In genomic region chr3:45819543-45819942, GRCh38 we compare ENCODE assay signal across 1 cellular context.
TF ChIP-seq lines count a peak whose summit lies in the region.

No MANE protein-coding gene starts in this region.

TF ChIP-seq in HepG2, 621 proteins besides CTCF, POLR2A, EP300 and RAD21:
- TF ChIP-seq SNAPC4 (CRISPR knock-in tag; IDR thresholded peaks at IDR 0.05), result no peak
- no peak for TF ChIP-seq ISL2 (CRISPR knock-in tag; IDR thresholded peaks at IDR 0.05)
- no peak for TF ChIP-seq ZNF12 (CRISPR knock-in tag; IDR thresholded peaks at IDR 0.05)
- no peak for TF ChIP-seq DR1 (CRISPR knock-in tag; IDR thresholded peaks at IDR 0.05)
- no peak for TF ChIP-seq GABPA (IDR thresholded peaks at IDR 0.05; ENCODE audit: low read depth, low read length)
- TF ChIP-seq GABPA (CRISPR knock-in tag; IDR thresholded peaks at IDR 0.05; ENCODE audit: low read depth), result no peak
- no peak for TF ChIP-seq ZNF274 (CRISPR knock-in tag; IDR thresholded peaks at IDR 0.05)
- no peak for TF ChIP-seq ZNF598 (CRISPR knock-in tag; IDR thresholded peaks at IDR 0.05; ENCODE audit: borderline replicate concordance)
- TF ChIP-seq ZNF549 (CRISPR knock-in tag; IDR thresholded peaks at IDR 0.05), result no peak
- no peak for TF ChIP-seq MTA3 (CRISPR knock-in tag; IDR thresholded peaks at IDR 0.05)
- no peak for TF ChIP-seq ZFP91 (CRISPR knock-in tag; IDR thresholded peaks at IDR 0.05; ENCODE audit: borderline replicate concordance)
- no peak for TF ChIP-seq ZNF709 (CRISPR knock-in tag; IDR thresholded peaks at IDR 0.05)
TF ChIP-seq in HepG2: peak in this region for 0.
